In the genomic region with DNA sequence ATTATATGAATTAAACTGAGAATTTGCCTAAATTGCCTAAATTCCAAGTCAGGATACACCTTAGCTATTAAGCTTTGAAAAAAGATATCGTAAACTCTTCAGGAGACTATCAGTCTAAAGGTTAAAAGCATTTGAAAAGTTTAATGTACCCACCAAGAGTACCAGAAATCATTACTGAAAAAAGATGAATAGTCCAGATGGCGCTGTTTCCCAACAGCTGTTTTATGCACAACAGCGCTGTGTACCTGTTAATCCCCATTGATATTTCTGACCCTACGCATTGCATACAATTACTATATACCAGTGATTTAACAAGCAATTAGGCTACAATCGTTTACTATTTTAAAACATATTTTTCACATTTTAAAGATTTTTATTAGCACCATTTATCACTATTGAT, we compare ENCODE assay signal across 1 cellular context.
TF ChIP-seq lines count a peak whose summit lies in the region.

No MANE protein-coding gene starts in this region.

TF ChIP-seq in K562, 482 proteins besides CTCF, POLR2A, EP300 and RAD21:
- TF ChIP-seq, protein P1, sequence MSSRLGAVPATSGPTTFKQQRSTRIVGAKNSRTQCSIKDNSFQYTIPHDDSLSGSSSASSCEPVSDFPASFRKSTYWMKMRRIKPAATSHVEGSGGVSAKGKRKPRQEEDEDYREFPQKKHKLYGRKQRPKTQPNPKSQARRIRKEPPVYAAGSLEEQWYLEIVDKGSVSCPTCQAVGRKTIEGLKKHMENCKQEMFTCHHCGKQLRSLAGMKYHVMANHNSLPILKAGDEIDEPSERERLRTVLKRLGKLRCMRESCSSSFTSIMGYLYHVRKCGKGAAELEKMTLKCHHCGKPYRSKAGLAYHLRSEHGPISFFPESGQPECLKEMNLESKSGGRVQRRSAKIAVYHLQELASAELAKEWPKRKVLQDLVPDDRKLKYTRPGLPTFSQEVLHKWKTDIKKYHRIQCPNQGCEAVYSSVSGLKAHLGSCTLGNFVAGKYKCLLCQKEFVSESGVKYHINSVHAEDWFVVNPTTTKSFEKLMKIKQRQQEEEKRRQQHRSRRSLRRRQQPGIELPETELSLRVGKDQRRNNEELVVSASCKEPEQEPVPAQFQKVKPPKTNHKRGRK (tag; IDR thresholded peaks at IDR 0.05), result no peak
